28 cellular contexts compared by ENCODE assay signal in genomic region chr7:107338080-107338479, GRCh38.
"Had no signal": no experiment of that assay in that cellular context is flagged by ENCODE, and none has a peak within 500 bp of the region (broad histone marks: within the 10 kb centered on the region; RNA-seq: fewer than 3 reads in every experiment).

No MANE protein-coding gene starts in this region.

- H3K27ac ChIP-seq: colonic mucosa, coronary artery, dorsolateral prefrontal cortex, epithelial cell of prostate, esophagus muscularis mucosa, esophagus squamous epithelium, foreskin keratinocyte, gastrocnemius medialis, gastroesophageal sphincter, heart left ventricle, heart right ventricle, hepatocyte had no signal

- H2AFZ ChIP-seq: hepatocyte had no signal

- FAIRE-seq: colon, endometrium, endothelial cell of umbilical vein had no signal

- H3K79me2 ChIP-seq: hepatocyte had no signal

- DNase-seq: colonic mucosa; cortex of kidney; dermis blood vessel endothelial cell; dorsolateral prefrontal cortex; effector CD4-positive, alpha-beta T cell; effector CD8-positive, alpha-beta T cell; effector memory CD4-positive, alpha-beta T cell; effector memory CD8-positive, alpha-beta T cell; endodermal cell; erythroblast; esophagus squamous epithelium; foreskin fibroblast; foreskin keratinocyte; foreskin melanocyte; gastrocnemius medialis; glutamatergic neuron; head of caudate nucleus; heart left ventricle; heart right ventricle had no signal

- H3K4me3 ChIP-seq: colonic mucosa, coronary artery, dorsolateral prefrontal cortex, esophagus muscularis mucosa, esophagus squamous epithelium, gastrocnemius medialis, gastroesophageal sphincter, heart left ventricle, heart right ventricle, hepatocyte had no signal

- H3K27me3 ChIP-seq: colonic mucosa, dorsolateral prefrontal cortex, esophagus muscularis mucosa, esophagus squamous epithelium, foreskin keratinocyte, gastrocnemius medialis, gastroesophageal sphincter, heart left ventricle, heart right ventricle, hepatocyte had no signal

- H3K9me3 ChIP-seq: colonic mucosa had no signal

- H3K4me2 ChIP-seq: hepatocyte had no signal

- H3K36me3 ChIP-seq: colonic mucosa, esophagus muscularis mucosa, gastrocnemius medialis, gastroesophageal sphincter, heart left ventricle, heart right ventricle had no signal

- H3K4me1 ChIP-seq: colonic mucosa, esophagus squamous epithelium, gastroesophageal sphincter had no signal

- ATAC-seq: effector memory CD8-positive, alpha-beta T cell; esophagus mucosa; foreskin keratinocyte; gastrocnemius medialis; gastroesophageal sphincter; heart left ventricle; heart right ventricle had no signal
